10 cellular contexts compared by ENCODE assay signal in genomic region chr6:168150551-168151444, GRCh38.
DNase-seq lines count a peak whose midpoint lies in the region; TF ChIP-seq lines count a peak whose summit lies in the region.
"Had no signal": no experiment of that assay in that cellular context is flagged by ENCODE, and none has a peak within 500 bp of the region (broad histone marks: within the 10 kb centered on the region; RNA-seq: fewer than 3 reads in every experiment).

No MANE protein-coding gene starts in this region.

- H3K9me3 ChIP-seq in liver (ENCODE audit: control insufficient read depth in 4 of 4, low read length in 3 of 4) (no peaks in the 10 kb centered on the region), transverse colon (no peaks in the 10 kb centered on the region)

- H3K4me3 ChIP-seq in astrocyte of the spinal cord (ENCODE audit: low read depth, low read length) (no peak overlapping the region), liver (ENCODE audit: low read depth in 1 of 3, low read length in 3 of 3) (no peak overlapping the region), transverse colon (no peak overlapping the region)

- H3K9ac ChIP-seq in liver (ENCODE audit: low read depth in 1 of 2, low read length in 2 of 2): no peak overlapping the region

- TF ChIP-seq CTCF in astrocyte of the spinal cord (IDR thresholded peaks at IDR 0.05; ENCODE audit: low read depth, low read length) (peak; percentile 14), liver (IDR thresholded peaks at IDR 0.05; ENCODE audit: low read depth, low read length, missing input control) (peak; percentile 72), transverse colon (IDR thresholded peaks at IDR 0.05) (peak; percentile 39 to 67 (median 53))

- peak; percentile 26 to 67 for DNase-seq in NCI-H524 (lab: John Stamatoyannopoulos, UW)
- DNase-seq in NCI-H524 treated with DMSO at 0.1 percent for 48 hours (lab: John Stamatoyannopoulos, UW): no peak
- DNase-seq in astrocyte of the spinal cord (ENCODE audit: low read depth, low spot score): no peak
- peak; percentile 33 for DNase-seq in transverse colon
- no peak for DNase-seq in central memory CD4-positive, alpha-beta T cell
- no peak for DNase-seq in activated naive CD4-positive, alpha-beta T cell (lab: John Stamatoyannopoulos, UW)
- no peak for DNase-seq in AML-193 (lab: John Stamatoyannopoulos, UW)
- DNase-seq: activated B cell treated with CpG ODN at 0.5 μM for 24 hours, NCI-H1694 treated with DMSO at 0.1 percent for 48 hours had no signal

- no peaks in the 10 kb centered on the region for H3K36me3 ChIP-seq in liver (ENCODE audit: control insufficient read depth in 4 of 4, insufficient read depth in 3 of 4, low read depth in 1 of 4, low read length in 3 of 4)
- no peaks in the 10 kb centered on the region for H3K36me3 ChIP-seq in transverse colon

- in situ Hi-C loops in astrocyte of the spinal cord (cut with HindIII; ENCODE audit: low sequenced_read_pairs): no loop called here
- in situ Hi-C loops in transverse colon (cut with MboI; ENCODE audit: low pct_ligation_motif_present in 1 of 4, low pct_unique_long_range_greater_than_20kb in 1 of 4, low sequenced_read_pairs in 3 of 4): loop anchor here in 2 of 4 donors (10.0 to 25.0 kb wide), 3 partner anchors 204 to 737 kb away; no protein-coding TSS in a partner anchor

- H3K4me1 ChIP-seq in liver (ENCODE audit: control insufficient read depth in 4 of 4, insufficient read depth in 4 of 4, low read length in 3 of 4) (peaks cover 0 to 7% (median 3%) of the 10 kb centered on the region in 4 donors), transverse colon (peaks cover 0 to 44% (median 18%) of the 10 kb centered on the region in 4 donors)

- peaks cover 0 to 4% (median 0%) of the 10 kb centered on the region in 4 donors for H3K27me3 ChIP-seq in liver (ENCODE audit: control insufficient read depth in 4 of 4, insufficient read depth in 4 of 4, low read length in 3 of 4)
- no peaks in the 10 kb centered on the region for H3K27me3 ChIP-seq in transverse colon

- no peak overlapping the region for H3K27ac ChIP-seq in liver (ENCODE audit: low read depth in 1 of 2, low read length in 2 of 2)
- no peak overlapping the region for H3K27ac ChIP-seq in transverse colon

- TF ChIP-seq EP300 in transverse colon (IDR thresholded peaks at IDR 0.05; ENCODE audit: low read depth): no peak

- TF ChIP-seq POLR2A in transverse colon (IDR thresholded peaks at IDR 0.05): no peak

- WGBS in liver: 48% methylated on average over 30 of the region's 30 CpGs
- WGBS in transverse colon (ENCODE audit: low coverage in 1 of 2), 2 donors: 54% methylated on average over 12 to 30 of the region's 30 CpGs

- peak; percentile 94 to 96 for TF ChIP-seq RAD21 in liver (IDR thresholded peaks at IDR 0.05)

- intact Hi-C loops in transverse colon (cut with DNase I; ENCODE audit: low total_unique reads): no loop called here

TF ChIP-seq in liver, 16 proteins besides CTCF, POLR2A, EP300 and RAD21:
- TF ChIP-seq NR2F2 (IDR thresholded peaks at IDR 0.05) (no peak), TAF1 (conservative IDR thresholded peaks at IDR 0.05) (no peak), HNF4G (IDR thresholded peaks at IDR 0.05) (no peak), JUND (IDR thresholded peaks at IDR 0.05) (no peak), ZBTB33 (IDR thresholded peaks at IDR 0.05) (no peak), MAX (IDR thresholded peaks at IDR 0.05) (no peak), YY1 (IDR thresholded peaks at IDR 0.05) (no peak), SP1 (IDR thresholded peaks at IDR 0.05) (no peak), HNF4A (conservative IDR thresholded peaks at IDR 0.05) (no peak), EGR1 (IDR thresholded peaks at IDR 0.05; ENCODE audit: low read depth in 2 of 2) (no peak), FOXA1 (IDR thresholded peaks at IDR 0.05) (no peak), FOXA2 (IDR thresholded peaks at IDR 0.05) (no peak), REST (IDR thresholded peaks at IDR 0.05) (no peak), GABPA (IDR thresholded peaks at IDR 0.05 in 1 of 2, conservative IDR thresholded peaks at IDR 0.05 in 1 of 2) (no peak), RXRA (IDR thresholded peaks at IDR 0.05) (no peak)

Comparison
In these comparisons a context has a peak if more than half of its experiments do, and no peak if none do; other contexts are left out.
1. DNase-seq: peak in NCI-H524 (2 of 2) and transverse colon (single experiment); none in NCI-H524 treated with DMSO at 0.1 percent for 48 hours (single experiment), astrocyte of the spinal cord (single experiment), central memory CD4-positive, alpha-beta T cell (single experiment), activated naive CD4-positive, alpha-beta T cell (0 of 4) and AML-193 (0 of 2).
2. CTCF ChIP-seq: peak in every context shown above with its lines; median percentile 72 in liver; 53 in transverse colon; 14 in astrocyte of the spinal cord.